1 cellular context compared by ENCODE assay signal in genomic region chr3:127836004-127836882, GRCh38.
TF ChIP-seq lines count a peak whose summit lies in the region.

No MANE protein-coding gene starts in this region.

TF ChIP-seq in GM12878, 131 proteins besides CTCF, POLR2A, EP300 and RAD21 (continued from another document):
- TF ChIP-seq KLF5 (IDR thresholded peaks at IDR 0.05; ENCODE audit: partially characterized antibody): no peak
- TF ChIP-seq BCLAF1 (IDR thresholded peaks at IDR 0.05): no peak
- peak; percentile 21 for TF ChIP-seq SKIL (IDR thresholded peaks at IDR 0.05; ENCODE audit: low read depth, poor library complexity, severe bottlenecking)
- peak; percentile 55; the same call in 1 of the 2 replicates for TF ChIP-seq IKZF1 (conservative IDR thresholded peaks at IDR 0.05)
- TF ChIP-seq JUNB (IDR thresholded peaks at IDR 0.05): no peak
- TF ChIP-seq MEF2B (IDR thresholded peaks at IDR 0.05; ENCODE audit: partially characterized antibody, poor library complexity, severe bottlenecking): no peak
- no peak for TF ChIP-seq JUND (IDR thresholded peaks at IDR 0.05; ENCODE audit: low read depth, low read length)
- peak; percentile 44 for TF ChIP-seq SP1 (IDR thresholded peaks at IDR 0.05; ENCODE audit: low read depth, low read length)
- TF ChIP-seq IKZF2 (IDR thresholded peaks at IDR 0.05): peak; percentile 50 to 51
- TF ChIP-seq BCL3 (IDR thresholded peaks at IDR 0.05; ENCODE audit: borderline replicate concordance, insufficient read depth, low read depth, low read length, poor library complexity, severe bottlenecking): no peak
- no peak for TF ChIP-seq HDGF (IDR thresholded peaks at IDR 0.05)
- no peak; the same call in 1 of the 2 replicates for TF ChIP-seq PAX8 (IDR thresholded peaks at IDR 0.05)
- TF ChIP-seq BHLHE40 (IDR thresholded peaks at IDR 0.05; ENCODE audit: borderline replicate concordance in 1 of 2, low read depth in 2 of 2, low read length in 1 of 2): no peak
- TF ChIP-seq ASH2L (IDR thresholded peaks at IDR 0.05; ENCODE audit: borderline replicate concordance, low read depth): 0 out of 2 replicates have a peak, but pooled peaks have one; percentile 44
- no peak for TF ChIP-seq BACH1 (IDR thresholded peaks at IDR 0.05; ENCODE audit: borderline replicate concordance)
- TF ChIP-seq ZNF207 (IDR thresholded peaks at IDR 0.05; ENCODE audit: borderline replicate concordance): no peak
- 0 out of 2 replicates have a peak, but pooled peaks have one; percentile 10 for TF ChIP-seq ATF7 (IDR thresholded peaks at IDR 0.05; ENCODE audit: low read depth)
- TF ChIP-seq ZNF217 (IDR thresholded peaks at IDR 0.05): 0 out of 2 replicates have a peak, but pooled peaks have one; percentile 29
- TF ChIP-seq SMC3 (IDR thresholded peaks at IDR 0.05; ENCODE audit: borderline replicate concordance, low read length): no peak; the same call in 1 of the 2 replicates
- TF ChIP-seq NKRF (conservative IDR thresholded peaks at IDR 0.05): peak; percentile 35; the same call in 1 of the 2 replicates
- TF ChIP-seq ZNF384 (IDR thresholded peaks at IDR 0.05; ENCODE audit: borderline replicate concordance, low read depth, low read length): no peak
- peak; percentile 81 for TF ChIP-seq ZNF687 (IDR thresholded peaks at IDR 0.05)
- no peak for TF ChIP-seq CREB1 (IDR thresholded peaks at IDR 0.05; ENCODE audit: low read depth)
- TF ChIP-seq ZBTB40 (IDR thresholded peaks at IDR 0.05; ENCODE audit: borderline replicate concordance): peak; percentile 44; the same call in 1 of the 2 replicates
- no peak for TF ChIP-seq ZBTB33 (IDR thresholded peaks at IDR 0.05)
- 0 out of 2 replicates have a peak, but pooled peaks have one; percentile 26 for TF ChIP-seq NBN (IDR thresholded peaks at IDR 0.05)
- TF ChIP-seq NFYA (IDR thresholded peaks at IDR 0.05; ENCODE audit: borderline replicate concordance, low read depth, low read length): no peak
- TF ChIP-seq RELB (IDR thresholded peaks at IDR 0.05; ENCODE audit: low read depth): no peak
- no peak for TF ChIP-seq ZBTB4 (CRISPR knock-in tag; IDR thresholded peaks at IDR 0.05)
- no peak for TF ChIP-seq ZNF24 (IDR thresholded peaks at IDR 0.05)
TF ChIP-seq in GM12878: peak in this region for 24.
